ENCODE assay signal across 8 cellular contexts in genomic region chr17:82036634-82037112, GRCh38. TPM values are rescaled to one million over a fixed set of nuclear protein-coding genes. Genes with fewer than 3 reads are reported as not detected.
DNase-seq lines count a peak whose midpoint lies in the region; ATAC-seq and TF ChIP-seq lines count a peak whose summit lies in the region.

No MANE protein-coding gene starts in this region.

- H2AK5ac ChIP-seq in mesenchymal stem cell (ENCODE audit: low read length, severe bottlenecking), result no peak overlapping the region

- peak overlapping the region; percentile 62 for H4K91ac ChIP-seq in mesenchymal stem cell (ENCODE audit: low read length)

- peak overlapping the region; percentile 75 for H3K4me2 ChIP-seq in mesenchymal stem cell (ENCODE audit: low read length, poor library complexity, severe bottlenecking)

- intact Hi-C loops in left ventricle myocardium inferior (cut with micrococcal nuclease), result no loop called here
- intact Hi-C loops in Right ventricle myocardium inferior (cut with DNase I), result loop anchor here (1.0 to 5.0 kb wide), 2 partner anchors 62 to 256 kb away; partner anchors contain the start of gene FASN
- intact Hi-C loops in body of pancreas (cut with DNase I), result no loop called here
- intact Hi-C loops in vagina (cut with DNase I), result no loop called here

- TF ChIP-seq POLR2A in body of pancreas (IDR thresholded peaks at IDR 0.05) (no peak), vagina (IDR thresholded peaks at IDR 0.05) (no peak)

- peaks cover 15% of the 10 kb centered on the region for H3K79me1 ChIP-seq in mesenchymal stem cell (replicated peaks; ENCODE audit: low read length, poor library complexity, severe bottlenecking)

- no peaks in the 10 kb centered on the region for H3K36me3 ChIP-seq in left ventricle myocardium inferior
- no peaks in the 10 kb centered on the region for H3K36me3 ChIP-seq in body of pancreas (replicated peaks in 1 of 2; ENCODE audit: insufficient read depth in 1 of 2, low read depth in 2 of 2)
- H3K36me3 ChIP-seq in mesenchymal stem cell (ENCODE audit: control insufficient read depth in 1 of 2, insufficient read depth in 2 of 2, low read depth in 1 of 2, low read length in 2 of 2), result peaks cover 0 to 24% of the 10 kb centered on the region in 2 experiments
- H3K36me3 ChIP-seq in vagina, result no peaks in the 10 kb centered on the region

- H3K4me3 ChIP-seq in left ventricle myocardium inferior (peak overlapping the region; percentile 83), body of pancreas (peak overlapping the region; percentile 52 to 68), mesenchymal stem cell (ENCODE audit: insufficient read depth in 1 of 2, low read depth in 1 of 2, low read length in 2 of 2) (peak overlapping the region; percentile 66 to 86), vagina (peak overlapping the region; percentile 71 to 79)

- H3K4me1 ChIP-seq in left ventricle myocardium inferior, result peaks cover 28% of the 10 kb centered on the region
- H3K4me1 ChIP-seq in body of pancreas, result peaks cover 37% of the 10 kb centered on the region
- H3K4me1 ChIP-seq in mesenchymal stem cell (ENCODE audit: control insufficient read depth, insufficient read depth, low read depth, low read length), result peaks cover 21% of the 10 kb centered on the region
- peaks cover 24% of the 10 kb centered on the region for H3K4me1 ChIP-seq in vagina

- H3K14ac ChIP-seq in mesenchymal stem cell (ENCODE audit: low read length in 2 of 2), result peak overlapping the region in 1 of 2 experiments; percentile 8

- WGBS in body of pancreas, 2 donors, result 6 to 20% methylated on average over 1 to 24 of the region's 24 CpGs
- 55% methylated on average over 24 of the region's 24 CpGs for WGBS in mesenchymal stem cell

- H3K9ac ChIP-seq in mesenchymal stem cell (ENCODE audit: low read length), result peak overlapping the region; percentile 83

- peak overlapping the region in 1 of 2 experiments; percentile 66 for H3K4ac ChIP-seq in mesenchymal stem cell (ENCODE audit: low read depth in 1 of 2, low read length in 2 of 2)

- H2AFZ ChIP-seq in mesenchymal stem cell (ENCODE audit: low read depth, low read length), result no peak overlapping the region

- H3K27ac ChIP-seq in left ventricle myocardium inferior (replicated peaks) (peak overlapping the region; percentile 96), body of pancreas (peak overlapping the region; percentile 94 to 100 (median 96)), mesenchymal stem cell (ENCODE audit: low read length, poor library complexity, severe bottlenecking) (peak overlapping the region; percentile 15), vagina (peak overlapping the region; percentile 87)

- peak overlapping the region; percentile 70 for H2BK15ac ChIP-seq in mesenchymal stem cell (ENCODE audit: low read depth, poor library complexity, severe bottlenecking)

- peak overlapping the region; percentile 5 to 11 for H3K18ac ChIP-seq in mesenchymal stem cell (ENCODE audit: low read depth in 1 of 2, low read length in 2 of 2)

- TF ChIP-seq CTCF in left ventricle myocardium inferior (IDR thresholded peaks at IDR 0.05; ENCODE audit: borderline replicate concordance) (no peak), body of pancreas (IDR thresholded peaks at IDR 0.05) (no peak), vagina (IDR thresholded peaks at IDR 0.05) (no peak)

- no peaks in the 10 kb centered on the region for H3K9me3 ChIP-seq in left ventricle myocardium inferior (replicated peaks)
- no peaks in the 10 kb centered on the region for H3K9me3 ChIP-seq in body of pancreas
- H3K9me3 ChIP-seq in mesenchymal stem cell (ENCODE audit: control insufficient read depth, low read length), result no peaks in the 10 kb centered on the region
- no peaks in the 10 kb centered on the region for H3K9me3 ChIP-seq in vagina

- H2BK120ac ChIP-seq in mesenchymal stem cell (ENCODE audit: low read depth, low read length), result no peak overlapping the region

- peak overlapping the region; percentile 5 for H4K8ac ChIP-seq in mesenchymal stem cell (ENCODE audit: low read length)

- DNase-seq in left ventricle myocardium inferior (no peak), Right ventricle myocardium inferior (ENCODE audit: missing footprints) (no peak), body of pancreas (peak in 1 of 4 donors; percentile 32), mesenchymal stem cell (no peak), vagina (ENCODE audit: extremely low spot score in 2 of 2) (no peak), activated gamma-delta T cell treated with Interleukin-2 at 50 U/mL for 16 hours (no peak), NCI-H526 treated with DMSO at 0.1 percent for 48 hours (lab: John Stamatoyannopoulos, UW) (no peak)
- DNase-seq in activated naive CD4-positive, alpha-beta T cell treated with anti-CD3 and anti-CD28 coated beads, Interleukin-2, amount 50 U/mL, for 16 hours, result no peak

- no peak overlapping the region for H3K23ac ChIP-seq in mesenchymal stem cell (ENCODE audit: low read length in 2 of 2)

- peak overlapping the region; percentile 11 to 17 for H2BK12ac ChIP-seq in mesenchymal stem cell (ENCODE audit: low read length in 2 of 2)

- H2BK5ac ChIP-seq in mesenchymal stem cell (ENCODE audit: low read depth, low read length, poor library complexity, severe bottlenecking), result no peak overlapping the region

- ATAC-seq in Right ventricle myocardium inferior, result no peak
- peak; percentile 1 for ATAC-seq in body of pancreas

- H3K27me3 ChIP-seq in left ventricle myocardium inferior (ENCODE audit: low read depth), result peaks cover 9% of the 10 kb centered on the region
- H3K27me3 ChIP-seq in body of pancreas, result no peaks in the 10 kb centered on the region
- H3K27me3 ChIP-seq in mesenchymal stem cell (ENCODE audit: control insufficient read depth in 1 of 2, insufficient read depth in 1 of 2, low read length in 2 of 2), result peaks cover 0 to 12% of the 10 kb centered on the region in 2 experiments
- H3K27me3 ChIP-seq in vagina, result no peaks in the 10 kb centered on the region

RNA-seq across cellular contexts. Expression of gene DCXR, which starts 0.8 kb away (rescaled TPM):
- 219 TPM for total RNA-seq in left ventricle myocardium inferior
- total RNA-seq in Right ventricle myocardium inferior, result 175 TPM
- total RNA-seq in body of pancreas, result 100 to 1,000 TPM in 1 of 2 donors, 10 to 100 TPM in 1; 82.2 to 205 TPM
- 39.7 TPM for polyA plus RNA-seq in mesenchymal stem cell (2013, experiment 1 of 2)
- 43.5 TPM for polyA plus RNA-seq in mesenchymal stem cell (2013, experiment 2 of 2)
- total RNA-seq in vagina, result 106 TPM

RNA-seq across cellular contexts. Expression of gene RAC3, which starts 5.2 kb away (rescaled TPM):
- total RNA-seq in left ventricle myocardium inferior, result 0.82 TPM
- total RNA-seq in Right ventricle myocardium inferior, result 2.2 TPM
- 1 to 10 TPM in 1 of 2 donors, not detected in 1; 3.1 TPM for total RNA-seq in body of pancreas
- 33.3 TPM for polyA plus RNA-seq in mesenchymal stem cell (2013, experiment 1 of 2)
- polyA plus RNA-seq in mesenchymal stem cell (2013, experiment 2 of 2), result 31.4 TPM
- total RNA-seq in vagina, result 12.8 TPM

RNA-seq across cellular contexts. Expression of gene LRRC45, which starts 13.6 kb away (rescaled TPM):
- 4.3 TPM for total RNA-seq in left ventricle myocardium inferior
- 5.3 TPM for total RNA-seq in Right ventricle myocardium inferior
- 10 to 100 TPM in 1 of 2 donors, 1 to 10 TPM in 1; 8.0 to 36.3 TPM for total RNA-seq in body of pancreas
- polyA plus RNA-seq in mesenchymal stem cell (2013, experiment 1 of 2), result 4.8 TPM
- polyA plus RNA-seq in mesenchymal stem cell (2013, experiment 2 of 2), result 5.2 TPM
- total RNA-seq in vagina, result 14.0 TPM

RNA-seq across cellular contexts. Expression of gene CENPX, which starts 14.0 kb away (rescaled TPM):
- total RNA-seq in left ventricle myocardium inferior (26.3 TPM), Right ventricle myocardium inferior (30.5 TPM), body of pancreas (10 to 100 TPM; 16.5 to 24.4 TPM), vagina (101 TPM)
- polyA plus RNA-seq in mesenchymal stem cell (2013, experiment 1 of 2), result 26.5 TPM
- polyA plus RNA-seq in mesenchymal stem cell (2013, experiment 2 of 2), result 26.0 TPM

RNA-seq across cellular contexts. Expression of gene RFNG, which starts 14.9 kb away (rescaled TPM):
- total RNA-seq in left ventricle myocardium inferior, result 21.1 TPM
- total RNA-seq in Right ventricle myocardium inferior, result 19.3 TPM
- total RNA-seq in body of pancreas, result 10 to 100 TPM; 37.9 to 43.1 TPM
- polyA plus RNA-seq in mesenchymal stem cell (2013, experiment 1 of 2), result 31.3 TPM
- polyA plus RNA-seq in mesenchymal stem cell (2013, experiment 2 of 2), result 31.7 TPM
- total RNA-seq in vagina, result 61.4 TPM

Comparison
In these comparisons a context has a peak if more than half of its experiments do, and no peak if none do; other contexts are left out.
1. H3K27ac ChIP-seq: peak in every context shown above with its lines; median percentile 96 in left ventricle myocardium inferior; 96 in body of pancreas; 87 in vagina; 15 in mesenchymal stem cell.